Comparison of ENCODE assay signal across 12 cellular contexts in the genomic region with DNA sequence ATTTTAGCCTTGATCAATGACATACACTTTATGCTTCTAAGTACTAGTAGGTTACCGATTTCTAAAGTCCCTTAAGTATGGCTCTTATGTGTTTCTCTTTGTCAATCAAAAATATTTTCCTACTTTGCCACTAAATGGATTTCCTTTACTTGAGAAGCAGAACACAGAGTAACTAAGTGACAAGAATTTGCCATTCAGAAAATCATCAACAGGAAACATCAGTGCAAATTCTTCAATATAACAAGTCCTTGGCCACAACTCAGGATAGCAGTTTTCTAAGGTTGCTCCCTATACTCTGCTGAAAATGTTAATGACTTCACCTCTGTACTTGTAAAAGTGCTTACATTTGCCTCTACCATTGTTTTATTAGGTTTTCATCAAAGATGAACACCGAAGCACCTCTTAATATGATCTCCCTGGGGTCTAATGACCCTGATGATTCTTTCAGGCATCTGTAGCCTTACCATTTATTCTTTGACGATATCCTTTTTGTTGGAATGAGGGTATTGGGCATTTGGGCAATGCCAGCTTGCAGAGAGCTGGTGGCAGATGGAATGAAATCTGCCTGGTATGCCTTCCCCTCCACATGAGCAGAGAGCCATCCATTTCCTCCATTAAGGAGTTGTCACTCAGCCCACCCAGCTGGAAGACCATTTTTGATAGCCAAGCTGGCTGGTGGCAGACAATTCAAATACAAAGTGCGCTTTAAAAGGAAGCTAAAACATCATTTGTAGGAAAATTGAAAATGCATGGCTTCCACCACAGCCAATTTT.
"Had no signal": no experiment of that assay in that cellular context is flagged by ENCODE, and none has a peak within 500 bp of the region (broad histone marks: within the 10 kb centered on the region; RNA-seq: fewer than 3 reads in every experiment).

No MANE protein-coding gene starts in this region.

- H3K9me3 Mint-ChIP-seq: stimulated activated naive B cell treated with anti-CD40 and anti-IgM and Interleukin-4, amounts not matched to agents 10 μg/mL and 1 μg/mL and 100 μg/mL, for 72 hours had no signal

- H3K36me3 Mint-ChIP-seq: naive B cell; stimulated activated naive B cell treated with anti-CD40 and anti-IgM and Interleukin-4, amounts not matched to agents 10 μg/mL and 1 μg/mL and 100 μg/mL, for 72 hours had no signal

- H3K4me3 Mint-ChIP-seq: naive B cell; stimulated activated naive B cell treated with anti-CD40 and anti-IgM and Interleukin-4, amounts not matched to agents 10 μg/mL and 1 μg/mL and 100 μg/mL, for 72 hours had no signal

- H3K4me1 Mint-ChIP-seq: naive B cell; stimulated activated naive B cell treated with anti-CD40 and anti-IgM and Interleukin-4, amounts not matched to agents 10 μg/mL and 1 μg/mL and 100 μg/mL, for 72 hours had no signal

- ATAC-seq: activated CD4-positive, CD25-positive, alpha-beta regulatory T cell treated with anti-CD3 and anti-CD28 coated beads, Interleukin-2, amount 50 U/mL, for 24 hours; gastroesophageal sphincter; heart right ventricle; left lobe of liver; stimulated activated naive B cell treated with anti-CD40 and anti-IgM and Interleukin-4, amounts not matched to agents 10 μg/mL and 1 μg/mL and 100 μg/mL, for 72 hours had no signal

- DNase-seq: activated CD4-positive, alpha-beta T cell treated with anti-CD3 and anti-CD28 coated beads, Interleukin-2, amount 50 U/mL, for 1 hour; activated CD8-positive, alpha-beta memory T cell treated with anti-CD3 and anti-CD28 coated beads for 24 hours; anterior cingulate cortex; heart right ventricle; naive B cell; stimulated activated CD4-positive, alpha-beta T cell treated with anti-CD3 and anti-CD28 coated beads, Interleukin-2, amount 100 ng/mL, for 48 hours; stimulated activated naive B cell treated with anti-CD40 and anti-IgM and Interleukin-4, amounts not matched to agents 10 μg/mL and 1 μg/mL and 100 μg/mL, for 72 hours; T1000; thyroid gland had no signal

- H3K27ac Mint-ChIP-seq: stimulated activated naive B cell treated with anti-CD40 and anti-IgM and Interleukin-4, amounts not matched to agents 10 μg/mL and 1 μg/mL and 100 μg/mL, for 72 hours had no signal
